Comparison of ENCODE assay signal across 19 cellular contexts in the genomic region with DNA sequence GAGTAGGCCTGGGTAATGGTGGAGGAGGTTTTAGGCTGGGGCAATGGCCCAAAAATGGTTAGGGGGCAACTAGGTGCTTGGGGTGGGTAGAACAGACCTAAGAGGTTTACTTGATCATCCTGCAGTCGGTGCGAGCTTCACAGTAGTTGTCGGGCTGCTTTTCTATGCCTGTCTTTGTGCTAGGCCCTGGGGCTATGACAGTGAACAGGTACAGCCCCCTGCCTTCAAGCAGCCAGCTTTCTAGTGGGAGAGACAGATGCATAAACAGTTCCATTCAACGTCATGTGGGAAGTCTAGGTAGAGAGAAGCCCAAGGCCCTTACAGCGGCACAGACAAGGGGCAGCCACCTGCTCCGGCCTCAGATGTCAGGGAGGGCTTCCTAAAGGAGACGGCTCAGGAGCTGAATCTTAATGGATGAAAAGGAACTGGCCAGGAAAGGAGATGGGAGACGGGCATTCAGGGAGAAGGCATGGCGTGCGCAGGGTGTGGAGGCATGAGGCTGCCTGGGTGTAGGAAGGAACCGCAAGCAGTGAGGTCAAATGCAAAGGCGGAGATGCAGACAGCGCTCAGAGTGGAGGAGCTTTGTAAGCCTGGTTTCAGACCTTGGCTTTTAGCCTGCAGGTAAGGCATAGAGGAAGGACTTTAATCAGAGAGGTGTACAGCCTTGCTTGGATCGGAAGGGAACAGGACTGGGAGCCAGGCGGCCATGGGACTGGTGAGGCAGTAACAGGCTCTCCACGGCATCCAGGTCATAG. TPM values are rescaled to one million over a fixed set of nuclear protein-coding genes. Genes with fewer than 3 reads are reported as not detected.
DNase-seq lines count a peak whose midpoint lies in the region; ATAC-seq, FAIRE-seq and TF ChIP-seq lines count a peak whose summit lies in the region.
"Had no signal": no experiment of that assay in that cellular context is flagged by ENCODE, and none has a peak within 500 bp of the region (broad histone marks: within the 10 kb centered on the region; RNA-seq: fewer than 3 reads in every experiment).

No MANE protein-coding gene starts in this region.

- TF ChIP-seq EP300 in H1 (IDR thresholded peaks at IDR 0.05; ENCODE audit: borderline replicate concordance in 1 of 2, low read depth in 2 of 2, low read length in 2 of 2) (no peak), neural cell (conservative IDR thresholded peaks at IDR 0.05; ENCODE audit: poor library complexity, severe bottlenecking) (no peak), stomach (IDR thresholded peaks at IDR 0.05) (no peak)

- ATAC-seq in left cardiac atrium, result no peak
- ATAC-seq in GM21390 (IDR thresholded peaks at IDR 0.05; ENCODE audit: unreplicated experiment), result no peak
- ATAC-seq in GM21825 (IDR thresholded peaks at IDR 0.05; ENCODE audit: unreplicated experiment), result no peak
- ATAC-seq: body of pancreas, upper lobe of right lung had no signal

- H3K4me2 ChIP-seq in H1 (ENCODE audit: insufficient read depth in 1 of 2, low read depth in 2 of 2, low read length in 2 of 2), result peak overlapping the region; percentile 19 to 56; a peak in 3 of 4 replicates
- H3K4me2 ChIP-seq in neural cell (ENCODE audit: low read length), result no peak overlapping the region
- H3K4me2 ChIP-seq: PC-9 had no signal

- no peaks in the 10 kb centered on the region for H3K27me3 Mint-ChIP-seq in type B pancreatic cell
- H3K27me3 Mint-ChIP-seq: activated B cell treated with CpG ODN at 0.5 μM for 24 hours had no signal

- no peak overlapping the region for H3K14ac ChIP-seq in H1 (ENCODE audit: insufficient read length)

- H3K4me1 Mint-ChIP-seq in type B pancreatic cell (ENCODE audit: unreplicated experiment), result peaks cover 68% of the 10 kb centered on the region

- peak overlapping the region; percentile 63 for H2BK20ac ChIP-seq in H1 (ENCODE audit: low read length)

- H3K4me1 ChIP-seq in left ventricle myocardium inferior (peaks cover 100% of the 10 kb centered on the region), H1 (replicated peaks in 1 of 4; ENCODE audit: control insufficient read depth in 3 of 4, insufficient read depth in 4 of 4, low read length in 3 of 4) (peaks cover 40 to 71% (median 57%) of the 10 kb centered on the region in 4 experiments), stomach (peaks cover 21 to 78% (median 53%) of the 10 kb centered on the region in 4 donors)

- peak overlapping the region; percentile 81 for H4K91ac ChIP-seq in H1 (replicated peaks; ENCODE audit: insufficient read length, low read length)

- peak overlapping the region; percentile 98 for H2BK12ac ChIP-seq in H1 (ENCODE audit: low read depth, low read length)

- H3K4me3 ChIP-seq in left ventricle myocardium inferior (no peak overlapping the region), H1 (ENCODE audit: extremely low read depth in 1 of 4, insufficient read depth in 2 of 4, low read depth in 3 of 4, low read length in 4 of 4) (no peak overlapping the region), neural cell (ENCODE audit: low read length) (peak overlapping the region; percentile 54), stomach (no peak overlapping the region)
- H3K4me3 ChIP-seq: body of pancreas, PC-9, upper lobe of right lung had no signal

- peaks cover 12% of the 10 kb centered on the region; the same call in 1 of the 2 replicates for H3K23me2 ChIP-seq in H1 (ENCODE audit: low read depth, low read length)

- no peak overlapping the region for H3K4ac ChIP-seq in H1 (replicated peaks; ENCODE audit: insufficient read length, low read depth, low read length)

- peaks cover 16% of the 10 kb centered on the region for H3K79me1 ChIP-seq in H1 (ENCODE audit: low read depth, low read length)

- no peak overlapping the region for H4K5ac ChIP-seq in H1 (ENCODE audit: insufficient read length, low read depth, low read length)

- WGBS in H1 (ENCODE audit: extremely low coverage in 1 of 2, insufficient coverage in 1 of 2, insufficient read length in 1 of 2, insufficient replicate concordance in 2 of 2, low coverage in 1 of 2, low lambda C conversion rate in 2 of 2, missing lambda C conversion rate in 1 of 2), 2 experiments, result 85% methylated on average over 16 of the region's 16 CpGs; no CpG with 5 or more reads in 1 of the 2 experiments
- 89 to 96% (median 94%) methylated on average over 16 of the region's 16 CpGs for WGBS in stomach, 5 donors

- peak overlapping the region; percentile 15; the same call in 1 of the 2 replicates for H2BK5ac ChIP-seq in H1 (ENCODE audit: low read depth, low read length)

- peak overlapping the region; percentile 55 for H3K18ac ChIP-seq in H1 (ENCODE audit: extremely low read depth, low read length)

- H4K8ac ChIP-seq in H1 (ENCODE audit: extremely low read depth, insufficient read depth, low read length), result peak overlapping the region; percentile 30; the same call in 1 of the 2 replicates

- H4K20me1 ChIP-seq in H1 (replicated peaks in 1 of 2; ENCODE audit: control insufficient read depth in 1 of 2, insufficient read depth in 2 of 2, low read length in 2 of 2), result peaks cover 3 to 11% of the 10 kb centered on the region in 2 experiments
- H4K20me1 ChIP-seq in neural cell (ENCODE audit: insufficient read depth), result peaks cover 15% of the 10 kb centered on the region

- H3K27me3 ChIP-seq in left ventricle myocardium inferior (ENCODE audit: low read depth) (no peaks in the 10 kb centered on the region), H1 (replicated peaks in 1 of 4; ENCODE audit: control insufficient read depth in 3 of 4, extremely low read depth in 1 of 4, insufficient read depth in 3 of 4, low read length in 3 of 4) (peaks cover 0 to 13% (median 6%) of the 10 kb centered on the region in 4 experiments; a peak in 5 of 7 replicates), neural cell (ENCODE audit: insufficient read depth, low read depth, low read length) (no peaks in the 10 kb centered on the region), stomach (no peaks in the 10 kb centered on the region)
- H3K27me3 ChIP-seq: body of pancreas, upper lobe of right lung had no signal

- no peaks in the 10 kb centered on the region for H3F3A ChIP-seq in neural cell (ENCODE audit: insufficient read depth, low read length, poor library complexity, severe bottlenecking)

- H2BK120ac ChIP-seq in H1 (replicated peaks; ENCODE audit: low read depth, low read length), result no peak overlapping the region

- TF ChIP-seq RAD21 in H1 (IDR thresholded peaks at IDR 0.05 in 1 of 2, conservative IDR thresholded peaks at IDR 0.05 in 1 of 2; ENCODE audit: low read depth in 2 of 2, low read length in 2 of 2), result no peak
- TF ChIP-seq RAD21 in neural cell (conservative IDR thresholded peaks at IDR 0.05), result no peak

- H3K9me3 Mint-ChIP-seq in type B pancreatic cell, result no peaks in the 10 kb centered on the region
- H3K9me3 Mint-ChIP-seq: activated B cell treated with CpG ODN at 0.5 μM for 24 hours had no signal

- peak overlapping the region; percentile 93 for H3K27ac Mint-ChIP-seq in type B pancreatic cell
- H3K27ac Mint-ChIP-seq: activated B cell treated with CpG ODN at 0.5 μM for 24 hours had no signal

- TF ChIP-seq CTCF in left ventricle myocardium inferior (IDR thresholded peaks at IDR 0.05; ENCODE audit: borderline replicate concordance) (no peak), H1 (IDR thresholded peaks at IDR 0.05; ENCODE audit: control extremely low read depth in 1 of 3, insufficient read depth in 1 of 3, low read depth in 1 of 3, low read length in 3 of 3) (no peak), neural cell (IDR thresholded peaks at IDR 0.05; ENCODE audit: poor library complexity, severe bottlenecking) (no peak), type B pancreatic cell (conservative IDR thresholded peaks at IDR 0.05) (no peak), stomach (IDR thresholded peaks at IDR 0.05) (no peak)

- H2BK15ac ChIP-seq in H1 (ENCODE audit: low read length), result peak overlapping the region; percentile 99

- H3K9me2 ChIP-seq in neural cell (ENCODE audit: insufficient read depth, low read length), result no peaks in the 10 kb centered on the region

- H3K79me2 ChIP-seq in H1 (ENCODE audit: control insufficient read depth in 1 of 2, insufficient read depth in 2 of 2, low read length in 2 of 2) (peaks cover 3 to 52% of the 10 kb centered on the region in 2 experiments), neural cell (replicated peaks; ENCODE audit: insufficient read depth, low read length) (peaks cover 93% of the 10 kb centered on the region)

- CTCF ChIA-PET in H1 (lab: Charles Lee; ENCODE audit: partially characterized antibody), result interaction anchor here (0.7 to 1.1 kb wide), 4 partner anchors 19 to 123 kb away, joined by 3 read pairs; no protein-coding TSS in a partner anchor

- no peak overlapping the region for H3K23ac ChIP-seq in H1 (ENCODE audit: insufficient read length)

- intact Hi-C loops in left ventricle myocardium inferior (cut with micrococcal nuclease) (no loop called here), left cardiac atrium (cut with DNase I) (loop anchor here (5.0 to 10.0 kb wide), 4 partner anchors 47 to 120 kb away; no protein-coding TSS in a partner anchor), stomach (cut with DNase I; ENCODE audit: low total_unique reads) (no loop called here)

- DNase-seq in left ventricle myocardium inferior (no peak), left cardiac atrium (no peak), H1 (ENCODE audit: low read depth in 1 of 2, low spot score in 2 of 2) (no peak), type B pancreatic cell (ENCODE audit: extremely low spot score, unreplicated experiment) (no peak), stomach (no peak)
- DNase-seq: activated B cell treated with CpG ODN at 0.5 μM for 24 hours; activated naive CD4-positive, alpha-beta T cell; Kasumi-1; NCI-H1436; PC-9; stimulated activated CD8-positive, alpha-beta memory T cell treated with anti-CD3 and anti-CD28 coated beads, Interleukin-4, amount 100 ng/mL, for 48 hours; T-helper 1 cell had no signal

- FAIRE-seq in H1 (lab: Jason Lieb, UNC), result no peak
- FAIRE-seq: endometrium, islet of Langerhans had no signal

- POLR2A ChIA-PET in H1 (lab: Charles Lee; ENCODE audit: partially characterized antibody), result interaction anchor here (0.6 to 1.8 kb wide), 3 partner anchors 29 to 1030 kb away, joined by 3 to 5 read pairs (median 3); no protein-coding TSS in a partner anchor

- TF ChIP-seq POLR2A in H1 (IDR thresholded peaks at IDR 0.05; ENCODE audit: control extremely low read depth in 1 of 2, low read depth in 2 of 2, low read length in 2 of 2), result no peak
- no peak for TF ChIP-seq POLR2A in stomach (IDR thresholded peaks at IDR 0.05)

- H3K56ac ChIP-seq in H1 (replicated peaks; ENCODE audit: insufficient read length, low read depth, low read length), result no peak overlapping the region

- no peaks in the 10 kb centered on the region for H3K9me3 ChIP-seq in left ventricle myocardium inferior (replicated peaks)
- H3K9me3 ChIP-seq in H1 (ENCODE audit: insufficient read depth in 2 of 2, low read depth in 1 of 2, low read length in 1 of 2), result no peaks in the 10 kb centered on the region
- H3K9me3 ChIP-seq in neural cell (ENCODE audit: low read length), result no peaks in the 10 kb centered on the region
- H3K9me3 ChIP-seq in stomach, result no peaks in the 10 kb centered on the region
- H3K9me3 ChIP-seq: body of pancreas, upper lobe of right lung had no signal

- H3K27ac ChIP-seq in left ventricle myocardium inferior (replicated peaks) (peak overlapping the region; percentile 75), H1 (ENCODE audit: low read depth, low read length) (no peak overlapping the region), neural cell (ENCODE audit: low read length) (peak overlapping the region; percentile 43), stomach (peak overlapping the region in 2 of 5 donors; percentile 73 to 77)
- H3K27ac ChIP-seq: body of pancreas, PC-9, upper lobe of right lung had no signal

- H3K36me3 ChIP-seq in left ventricle myocardium inferior (no peaks in the 10 kb centered on the region), H1 (ENCODE audit: control insufficient read depth in 2 of 4, insufficient read depth in 4 of 4, low read length in 3 of 4) (no peaks in the 10 kb centered on the region), neural cell (ENCODE audit: insufficient read depth, low read length) (no peaks in the 10 kb centered on the region), stomach (no peaks in the 10 kb centered on the region)
- H3K36me3 ChIP-seq: upper lobe of right lung had no signal

- H3K9ac ChIP-seq in H1 (replicated peaks in 1 of 4; ENCODE audit: extremely low read depth in 1 of 4, low read depth in 3 of 4, low read length in 3 of 4) (peak overlapping the region in 1 of 4 experiments; percentile 13; a peak in 1 of 7 replicates), neural cell (ENCODE audit: low read length) (peak overlapping the region; percentile 41)

- no peak overlapping the region for H3K4me3 Mint-ChIP-seq in type B pancreatic cell
- H3K4me3 Mint-ChIP-seq: activated B cell treated with CpG ODN at 0.5 μM for 24 hours had no signal

- H3K36me3 Mint-ChIP-seq in type B pancreatic cell, result peaks cover 6% of the 10 kb centered on the region

- peak overlapping the region; percentile 98 for H2AK5ac ChIP-seq in H1 (ENCODE audit: low read depth, low read length)

- H2AFZ ChIP-seq in H1 (ENCODE audit: low read length) (no peak overlapping the region), neural cell (ENCODE audit: low read depth, low read length) (no peak overlapping the region)
- H2AFZ ChIP-seq: PC-9 had no signal

RNA-seq across cellular contexts. Expression of gene CTIF, which starts 6.0 kb away (rescaled TPM):
- total RNA-seq in left ventricle myocardium inferior (60.0 TPM), left cardiac atrium (10 to 100 TPM; 64.9 to 70.6 TPM), type B pancreatic cell (ENCODE audit: low replicate concordance) (37.9 and 48.5 TPM in 2 replicates), stomach (100 to 1,000 TPM in 1 of 5 donors, 10 to 100 TPM in 4; 16.3 to 105 (median 28.4) TPM)
- total RNA-seq in H1 (2021; fragmentation: NEBNext Ultra II Directional; extraction: Animal tissue kit (Norgen Biotek cat#: 25700)), result 17.8 and 22.0 TPM in 2 replicates
- polyA plus RNA-seq in H1 (2011; rRNA removed) (9.0 and 9.3 TPM in 2 replicates), neural cell (50.2 and 97.9 TPM in 2 replicates), stomach (10 to 100 TPM; 23.0 to 50.9 (median 32.2) TPM)
- 12.2 TPM for polyA plus RNA-seq in H1 (2011; cell fraction: cytosol; rRNA removed)
- 73.5 TPM for polyA plus RNA-seq in H1 (2011; cell fraction: nucleus; rRNA removed)
- polyA plus RNA-seq in H1 (2012, experiment 1 of 2), result 12.2 to 20.1 TPM (median 18.8 TPM) in 4 replicates
- 6.9 TPM for polyA plus RNA-seq in H1 (2012, experiment 2 of 2)
- polyA plus RNA-seq in H1 (2013, experiment 1 of 2), result 11.2 TPM
- 9.2 TPM for polyA plus RNA-seq in H1 (2013, experiment 2 of 2)
- polyA minus RNA-seq in H1 (2011; rRNA and poly(A)+ RNA removed), result 15.8 and 16.2 TPM in 2 replicates
- polyA minus RNA-seq in H1 (2011; cell fraction: cytosol; rRNA and poly(A)+ RNA removed), result 11.4 TPM
- 38.2 TPM for polyA minus RNA-seq in H1 (2011; cell fraction: nucleus; rRNA and poly(A)+ RNA removed)
- 115 and 121 TPM in 2 replicates for polyA minus RNA-seq in neural cell

Comparison
In these comparisons a context has a peak if more than half of its experiments do, and no peak if none do; other contexts are left out.
1. intact Hi-C loops: an anchor here in left cardiac atrium (5.0 to 10.0 kb wide); none called in left ventricle myocardium inferior and stomach.